ENCODE assay signal across 39 cellular contexts in the genomic region with DNA sequence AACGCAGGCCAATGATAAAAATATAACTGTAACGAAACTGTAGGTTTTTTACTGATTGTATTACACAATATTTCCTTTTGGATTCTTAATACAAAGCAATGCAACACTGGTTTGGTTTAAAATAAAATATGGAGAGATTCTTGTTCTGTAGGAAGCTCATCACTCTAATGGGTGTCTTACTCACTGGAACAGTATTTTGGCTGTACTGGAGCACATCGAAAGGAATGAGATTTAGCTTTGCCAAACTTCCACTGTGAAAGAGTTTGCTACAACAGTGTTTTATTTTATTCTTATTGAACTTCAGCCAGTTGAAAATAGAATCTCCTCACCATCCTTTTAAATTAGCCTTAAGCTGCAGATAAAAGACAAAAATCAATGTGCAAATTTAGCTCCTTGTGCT.
DNase-seq lines count a peak whose midpoint lies in the region; ATAC-seq and TF ChIP-seq lines count a peak whose summit lies in the region.
"Had no signal": no experiment of that assay in that cellular context is flagged by ENCODE, and none has a peak within 500 bp of the region (broad histone marks: within the 10 kb centered on the region; RNA-seq: fewer than 3 reads in every experiment).

No MANE protein-coding gene starts in this region.

- ATAC-seq in Right ventricle myocardium inferior (peak; percentile 26), left ventricle myocardium superior (peak; percentile 33)
- ATAC-seq in activated naive CD4-positive, alpha-beta T cell treated with anti-CD3 and anti-CD28 coated beads, Interleukin-2, amount 50 U/mL, for 72 hours: no peak
- ATAC-seq: body of pancreas; naive thymus-derived CD4-positive, alpha-beta T cell; PC-3; SK-N-SH treated with all-trans-retinoic acid at 6 μM for 48 hours; stimulated activated memory B cell treated with anti-CD40 and anti-IgM and Interleukin-4, amounts not matched to agents 10 μg/mL and 1 μg/mL and 100 μg/mL, for 72 hours; T-helper 17 cell had no signal

- no peaks in the 10 kb centered on the region for H3K27me3 Mint-ChIP-seq in MCF 10A (ENCODE audit: insufficient read depth, unreplicated experiment)

- H3K27ac ChIP-seq in temporal lobe (ENCODE audit: low read depth, low read length): peak overlapping the region; percentile 100
- H3K27ac ChIP-seq: 22Rv1, body of pancreas, colonic mucosa, neutrophil, skin epidermis, suprapubic skin had no signal

- DNase-seq in Right ventricle myocardium inferior (ENCODE audit: missing footprints): no peak
- DNase-seq in cardiac septum (ENCODE audit: low spot score): no peak
- peak; percentile 17 to 25 for DNase-seq in cardiac fibroblast (ENCODE audit: low read depth in 2 of 2)
- DNase-seq in left ventricle myocardium superior: no peak
- no peak for DNase-seq in NCI-H2171 treated with DMSO at 0.1 percent for 48 hours (lab: John Stamatoyannopoulos, UW)
- DNase-seq in activated naive CD4-positive, alpha-beta T cell treated with anti-CD3 and anti-CD28 coated beads, Interleukin-2, amount 50 U/mL, for 72 hours (ENCODE audit: low spot score in 2 of 2): no peak
- no peak for DNase-seq in MCF 10A (ENCODE audit: unreplicated experiment)
- DNase-seq: activated CD4-positive, alpha-beta T cell treated with anti-CD3 and anti-CD28 coated beads, Interleukin-2, amount 50 U/mL, for 1 hour; activated CD4-positive, CD25-positive, alpha-beta regulatory T cell; activated effector memory CD4-positive, alpha-beta T cell treated with Interleukin-2 at 50 U/mL for 16 hours; activated naive CD8-positive, alpha-beta T cell treated with anti-CD3 and anti-CD28 coated beads for 36 hours; activated T-cell treated with anti-CD3 and anti-CD28 coated beads, Interleukin-2, amount 50 U/mL, for 1 hour; AML-193; body of pancreas; CD4-positive, alpha-beta memory T cell; colonic mucosa; DND-41; effector CD8-positive, alpha-beta T cell; H7; head of caudate nucleus; islet precursor cell; KG1; MG63; naive thymus-derived CD4-positive, alpha-beta T cell; NCI-H1105; NCI-H187 treated with DMSO at 0.1 percent for 48 hours; NCI-H2171; NCI-H510A treated with DMSO at 0.1 percent for 48 hours; NK-92 treated with Interleukin-12 subunit alpha and Interleukin-12 subunit beta, amount 100 ng/mL, for 24 hours; PC-3; T-helper 17 cell had no signal

- intact Hi-C loops in Right ventricle myocardium inferior (cut with DNase I) (loop anchor here (5.0 to 10.0 kb wide), 4 partner anchors 371 to 924 kb away; no protein-coding TSS in a partner anchor), cardiac septum (cut with DNase I) (loop anchor here (1.0 to 10.0 kb wide), 6 partner anchors 154 to 1741 kb away; no protein-coding TSS in a partner anchor), left ventricle myocardium superior (cut with micrococcal nuclease) (loop anchor here (5.0 kb wide), 1 partner anchor 234 kb away; no protein-coding TSS in a partner anchor), MCF 10A (cut with micrococcal nuclease) (loop anchor here (5.0 kb wide), 1 partner anchor 326 kb away; no protein-coding TSS in a partner anchor)

- H3K27ac Mint-ChIP-seq in activated naive CD4-positive, alpha-beta T cell treated with anti-CD3 and anti-CD28 coated beads, Interleukin-2, amount 50 U/mL, for 72 hours: no peak overlapping the region
- no peak overlapping the region for H3K27ac Mint-ChIP-seq in MCF 10A (ENCODE audit: low read depth, unreplicated experiment)
- H3K27ac Mint-ChIP-seq: activated naive CD8-positive, alpha-beta T cell treated with anti-CD3 and anti-CD28 coated beads for 36 hours; CD4-positive, alpha-beta memory T cell; naive thymus-derived CD4-positive, alpha-beta T cell; progenitor cell of endocrine pancreas; stimulated activated memory B cell treated with anti-CD40 and anti-IgM and Interleukin-4, amounts not matched to agents 10 μg/mL and 1 μg/mL and 100 μg/mL, for 72 hours; T-helper 17 cell had no signal

- H3K9me3 Mint-ChIP-seq in activated naive CD4-positive, alpha-beta T cell treated with anti-CD3 and anti-CD28 coated beads, Interleukin-2, amount 50 U/mL, for 72 hours: no peaks in the 10 kb centered on the region
- H3K9me3 Mint-ChIP-seq in MCF 10A (ENCODE audit: unreplicated experiment): no peaks in the 10 kb centered on the region
- H3K9me3 Mint-ChIP-seq: activated naive CD8-positive, alpha-beta T cell treated with anti-CD3 and anti-CD28 coated beads for 36 hours; CD4-positive, alpha-beta memory T cell; stimulated activated memory B cell treated with anti-CD40 and anti-IgM and Interleukin-4, amounts not matched to agents 10 μg/mL and 1 μg/mL and 100 μg/mL, for 72 hours had no signal

- TF ChIP-seq CTCF in cardiac fibroblast (IDR thresholded peaks at IDR 0.05; ENCODE audit: low read depth, low read length) (no peak), MCF 10A (IDR thresholded peaks at IDR 0.05; ENCODE audit: unreplicated experiment) (no peak)

- H3K4me1 Mint-ChIP-seq in MCF 10A (ENCODE audit: insufficient read depth, unreplicated experiment): no peaks in the 10 kb centered on the region
- H3K4me1 Mint-ChIP-seq: activated naive CD8-positive, alpha-beta T cell treated with anti-CD3 and anti-CD28 coated beads for 36 hours; CD4-positive, alpha-beta memory T cell; naive thymus-derived CD4-positive, alpha-beta T cell; stimulated activated memory B cell treated with anti-CD40 and anti-IgM and Interleukin-4, amounts not matched to agents 10 μg/mL and 1 μg/mL and 100 μg/mL, for 72 hours had no signal

- POLR2A ChIA-PET in MCF 10A (lab: Yijun Ruan, JAX): no interaction called here

- no TSS peak for BruUV-seq in MCF 10A (replicated peaks; lab: Mats Ljungman, UMichigan)

- no peak overlapping the region for H3K4me3 Mint-ChIP-seq in MCF 10A (ENCODE audit: unreplicated experiment)
- H3K4me3 Mint-ChIP-seq: activated naive CD8-positive, alpha-beta T cell treated with anti-CD3 and anti-CD28 coated beads for 36 hours; CD4-positive, alpha-beta memory T cell; naive thymus-derived CD4-positive, alpha-beta T cell; stimulated activated memory B cell treated with anti-CD40 and anti-IgM and Interleukin-4, amounts not matched to agents 10 μg/mL and 1 μg/mL and 100 μg/mL, for 72 hours; T-helper 17 cell had no signal

- H3K36me3 Mint-ChIP-seq in activated naive CD4-positive, alpha-beta T cell treated with anti-CD3 and anti-CD28 coated beads, Interleukin-2, amount 50 U/mL, for 72 hours: no peaks in the 10 kb centered on the region
- H3K36me3 Mint-ChIP-seq in MCF 10A (ENCODE audit: insufficient read depth, unreplicated experiment): no peaks in the 10 kb centered on the region
- H3K36me3 Mint-ChIP-seq: activated naive CD8-positive, alpha-beta T cell treated with anti-CD3 and anti-CD28 coated beads for 36 hours; CD4-positive, alpha-beta memory T cell; naive thymus-derived CD4-positive, alpha-beta T cell; stimulated activated memory B cell treated with anti-CD40 and anti-IgM and Interleukin-4, amounts not matched to agents 10 μg/mL and 1 μg/mL and 100 μg/mL, for 72 hours had no signal

- no peak overlapping the region for H3K4me3 ChIP-seq in cardiac fibroblast (replicated peaks in 1 of 2; ENCODE audit: low read depth in 2 of 2, low read length in 2 of 2)
- H3K4me3 ChIP-seq: body of pancreas, colonic mucosa, MG63, skin epidermis, suprapubic skin had no signal

- CTCF ChIA-PET in MCF 10A (lab: Yijun Ruan, JAX): interaction anchor here (0.5 to 1.3 kb wide), 4 partner anchors 13 to 1791 kb away, joined by 3 to 7 read pairs (median 4); no protein-coding TSS in a partner anchor

Comparison
In these comparisons a context has a peak if more than half of its experiments do, and no peak if none do; other contexts are left out.
1. ATAC-seq: peak in Right ventricle myocardium inferior (single experiment) and left ventricle myocardium superior (single experiment); none in activated naive CD4-positive, alpha-beta T cell treated with anti-CD3 and anti-CD28 coated beads, Interleukin-2, amount 50 U/mL, for 72 hours (0 of 2).
2. DNase-seq: peak in cardiac fibroblast (2 of 2); none in Right ventricle myocardium inferior (single experiment), cardiac septum (single experiment), left ventricle myocardium superior (single experiment), NCI-H2171 treated with DMSO at 0.1 percent for 48 hours (single experiment), activated naive CD4-positive, alpha-beta T cell treated with anti-CD3 and anti-CD28 coated beads, Interleukin-2, amount 50 U/mL, for 72 hours (0 of 2) and MCF 10A (single experiment).